In the genomic region with DNA sequence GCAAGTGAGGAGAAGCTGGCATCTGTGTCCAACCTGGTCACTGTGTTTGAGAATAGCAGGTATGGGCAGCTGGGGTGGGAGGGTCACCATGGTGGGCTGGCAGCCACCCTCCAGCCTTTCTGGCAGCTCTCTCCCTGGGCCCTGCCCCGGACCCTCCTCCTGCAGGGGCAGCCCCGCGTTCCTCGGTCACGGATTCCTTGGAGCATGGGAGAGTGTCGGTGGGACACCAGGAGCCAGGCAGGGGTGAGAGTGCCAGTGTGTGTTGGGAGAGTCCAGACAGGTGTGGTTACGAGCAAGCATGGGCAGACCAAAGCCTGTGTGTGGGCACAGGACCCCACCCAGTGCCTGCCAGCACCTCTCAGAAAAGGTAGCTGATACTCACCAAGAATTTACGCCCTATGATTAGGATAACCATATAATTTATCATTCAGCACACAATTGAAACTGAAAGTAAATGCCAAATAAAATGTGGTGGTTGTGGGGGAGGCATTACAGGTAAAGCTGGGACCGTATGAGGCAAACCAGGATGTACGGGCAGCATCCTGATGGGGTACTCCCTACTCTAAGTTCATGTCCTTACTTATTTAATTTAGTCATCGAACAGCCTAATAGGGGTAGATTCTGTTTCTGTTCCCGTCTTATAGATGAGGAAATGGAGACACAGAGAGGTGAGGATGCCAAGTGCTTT, we compare ENCODE assay signal across 9 cellular contexts. TPM values are rescaled to one million over a fixed set of nuclear protein-coding genes. Genes with fewer than 3 reads are reported as not detected.
A peak's percentile ranks its signal among the peaks of the same experiment; 100 is the strongest.
DNase-seq lines count a peak whose midpoint lies in the region; ATAC-seq and TF ChIP-seq lines count a peak whose summit lies in the region.
"Had no signal": no experiment of that assay in that cellular context is flagged by ENCODE, and none has a peak within 500 bp of the region (broad histone marks: within the 10 kb centered on the region; RNA-seq: fewer than 3 reads in every experiment).

No MANE protein-coding gene starts in this region.

- H3K79me2 ChIP-seq in mammary epithelial cell (ENCODE audit: insufficient read depth, low read length) (no peaks in the 10 kb centered on the region), smooth muscle cell (ENCODE audit: low read depth) (no peaks in the 10 kb centered on the region)

- no peak for DNase-seq in activated T-cell treated with anti-CD3 and anti-CD28 coated beads, Interleukin-2, amount 50 U/mL, for 72 hours
- no peak for DNase-seq in activated T-cell treated with anti-CD3 and anti-CD28 coated beads, Interleukin-2, amount 50 U/mL, for 1 hour
- DNase-seq in thyroid gland (peak in 1 of 2 donors; percentile 30), mammary epithelial cell (no peak), smooth muscle cell (lab: John Stamatoyannopoulos, UW; ENCODE audit: unreplicated experiment) (no peak)
- DNase-seq: NCI-H774 had no signal

- no peak overlapping the region for H3K9ac ChIP-seq in mammary epithelial cell (ENCODE audit: insufficient read depth, low read length)
- H3K9ac ChIP-seq in smooth muscle cell (ENCODE audit: low read depth), result no peak overlapping the region

- peak overlapping the region; percentile 23 to 61 for H3K27ac ChIP-seq in esophagus (ENCODE audit: low read depth in 2 of 2, low read length in 1 of 2)
- peak overlapping the region; percentile 75 to 99 (median 80) for H3K27ac ChIP-seq in thyroid gland
- H3K27ac ChIP-seq in mammary epithelial cell (ENCODE audit: insufficient read depth, low read depth, low read length), result no peak overlapping the region
- no peak overlapping the region for H3K27ac ChIP-seq in smooth muscle cell (ENCODE audit: low read depth)

- no peaks in the 10 kb centered on the region for H3F3A ChIP-seq in smooth muscle cell (ENCODE audit: low read depth)

- no peaks in the 10 kb centered on the region for H3K36me3 ChIP-seq in esophagus (ENCODE audit: control insufficient read depth in 2 of 2, insufficient read depth in 2 of 2, low read length in 1 of 2)
- no peaks in the 10 kb centered on the region for H3K36me3 ChIP-seq in thyroid gland
- H3K36me3 ChIP-seq in mammary epithelial cell (ENCODE audit: insufficient read depth, low read length), result no peaks in the 10 kb centered on the region
- H3K36me3 ChIP-seq in smooth muscle cell (ENCODE audit: low read depth), result no peaks in the 10 kb centered on the region

- no TSS peak for BruUV-seq in mammary epithelial cell (replicated peaks; lab: Mats Ljungman, UMichigan)

- H3K4me1 ChIP-seq in esophagus (ENCODE audit: control insufficient read depth in 2 of 2, insufficient read depth in 2 of 2, low read length in 1 of 2) (peaks cover 0 to 6% of the 10 kb centered on the region in 2 donors), thyroid gland (peaks cover 60 to 75% of the 10 kb centered on the region in 2 donors), mammary epithelial cell (ENCODE audit: insufficient read depth, low read length) (no peaks in the 10 kb centered on the region), smooth muscle cell (ENCODE audit: low read depth) (no peaks in the 10 kb centered on the region)

- no peaks in the 10 kb centered on the region for H4K20me1 ChIP-seq in mammary epithelial cell (ENCODE audit: insufficient read depth, low read length)
- no peaks in the 10 kb centered on the region for H4K20me1 ChIP-seq in smooth muscle cell (ENCODE audit: low read depth)

- H3K4me1 Mint-ChIP-seq in activated T-cell treated with anti-CD3 and anti-CD28 coated beads, Interleukin-2, amount 50 U/mL, for 72 hours (ENCODE audit: low read depth), result peaks cover 16% of the 10 kb centered on the region

- no peak for TF ChIP-seq POLR2A in thyroid gland (IDR thresholded peaks at IDR 0.05)

- peak; percentile 29 to 39 for ATAC-seq in activated T-cell treated with anti-CD3 and anti-CD28 coated beads, Interleukin-2, amount 50 U/mL, for 72 hours (replicated peaks in 1 of 2)
- peak; percentile 3 for ATAC-seq in HG03521 (IDR thresholded peaks at IDR 0.05; ENCODE audit: unreplicated experiment)
- ATAC-seq in HG03460 (IDR thresholded peaks at IDR 0.05; ENCODE audit: unreplicated experiment), result no peak

- 42 to 58% methylated on average over 12 of the region's 12 CpGs for WGBS in esophagus, 2 donors
- 81 to 84% methylated on average over 9 to 12 of the region's 12 CpGs for WGBS in thyroid gland, 2 donors
- WGBS in mammary epithelial cell (ENCODE audit: low coverage, missing lambda C conversion rate), result 88% methylated on average over 9 of the region's 12 CpGs
- 88% methylated on average over 12 of the region's 12 CpGs for WGBS in smooth muscle cell (ENCODE audit: low lambda C conversion rate)

- TF ChIP-seq CTCF in thyroid gland (IDR thresholded peaks at IDR 0.05) (no peak), mammary epithelial cell (conservative IDR thresholded peaks at IDR 0.05 in 1 of 2, IDR thresholded peaks at IDR 0.05 in 1 of 2; ENCODE audit: extremely low read depth in 1 of 2, insufficient read depth in 1 of 2, low read depth in 1 of 2, low read length in 2 of 2) (no peak), smooth muscle cell (IDR thresholded peaks at IDR 0.05; ENCODE audit: borderline replicate concordance, insufficient read depth, poor library complexity, severe bottlenecking) (no peak)

- H3K27me3 ChIP-seq in esophagus (ENCODE audit: control insufficient read depth in 1 of 2, insufficient read depth in 2 of 2, low read length in 2 of 2), result no peaks in the 10 kb centered on the region
- H3K27me3 ChIP-seq in thyroid gland, result no peaks in the 10 kb centered on the region
- H3K27me3 ChIP-seq in mammary epithelial cell (ENCODE audit: insufficient read depth, low read length), result no peaks in the 10 kb centered on the region
- no peaks in the 10 kb centered on the region for H3K27me3 ChIP-seq in smooth muscle cell (ENCODE audit: low read depth)

- dilution Hi-C loops in mammary epithelial cell (cut with HindIII; ENCODE audit: low sequenced_read_pairs), result no loop called here

- CTCF ChIA-PET in mammary epithelial cell (lab: Charles Lee; ENCODE audit: low non-redundant PET), result no interaction called here

- H3K4me3 ChIP-seq in esophagus (ENCODE audit: low read depth in 1 of 2, low read length in 2 of 2) (peak overlapping the region; percentile 22 to 33), thyroid gland (replicated peaks in 1 of 3) (no peak overlapping the region), mammary epithelial cell (replicated peaks in 1 of 3; ENCODE audit: insufficient read depth in 1 of 3, low read depth in 2 of 3, low read length in 3 of 3) (no peak overlapping the region), smooth muscle cell (no peak overlapping the region)

- H3K36me3 Mint-ChIP-seq in activated T-cell treated with anti-CD3 and anti-CD28 coated beads, Interleukin-2, amount 50 U/mL, for 72 hours (ENCODE audit: insufficient read depth in 2 of 2), result no peaks in the 10 kb centered on the region

- H3K4me2 ChIP-seq in mammary epithelial cell (ENCODE audit: insufficient read depth, low read depth, low read length), result no peak overlapping the region
- H3K4me2 ChIP-seq in smooth muscle cell, result no peak overlapping the region

- in situ Hi-C loops in mammary epithelial cell (cut with MboI; ENCODE audit: low sequenced_read_pairs in 2 of 2), result loop anchor here (10.0 kb wide), 2 partner anchors 131 to 231 kb away; partner anchors contain the start of gene PPIL1 (in 1 of the 2)

- H3K4me3 Mint-ChIP-seq in activated T-cell treated with anti-CD3 and anti-CD28 coated beads, Interleukin-2, amount 50 U/mL, for 72 hours, result peak overlapping the region; percentile 11 to 55

- H3K9me3 ChIP-seq in esophagus (ENCODE audit: control insufficient read depth in 2 of 2, insufficient read depth in 1 of 2, low read depth in 1 of 2, low read length in 1 of 2), result no peaks in the 10 kb centered on the region
- no peaks in the 10 kb centered on the region for H3K9me3 ChIP-seq in thyroid gland
- H3K9me3 ChIP-seq in mammary epithelial cell (replicated peaks; ENCODE audit: insufficient read depth, low read length), result no peaks in the 10 kb centered on the region
- no peaks in the 10 kb centered on the region for H3K9me3 ChIP-seq in smooth muscle cell (replicated peaks; ENCODE audit: low read depth)

- no peaks in the 10 kb centered on the region for H3K27me3 Mint-ChIP-seq in activated T-cell treated with anti-CD3 and anti-CD28 coated beads, Interleukin-2, amount 50 U/mL, for 72 hours (ENCODE audit: low read depth)

- H3K9me3 Mint-ChIP-seq in activated T-cell treated with anti-CD3 and anti-CD28 coated beads, Interleukin-2, amount 50 U/mL, for 72 hours, result no peaks in the 10 kb centered on the region

- H2AFZ ChIP-seq in mammary epithelial cell (ENCODE audit: low read depth, low read length) (no peak overlapping the region), smooth muscle cell (ENCODE audit: low read depth) (no peak overlapping the region)

- intact Hi-C loops in thyroid gland (cut with DNase I), result no loop called here
- intact Hi-C loops in mammary epithelial cell (cut with micrococcal nuclease), result no loop called here

- H3K27ac Mint-ChIP-seq in activated T-cell treated with anti-CD3 and anti-CD28 coated beads, Interleukin-2, amount 50 U/mL, for 72 hours, result no peak overlapping the region

RNA-seq across cellular contexts. Expression of gene FGD2, which starts 0.5 kb away (rescaled TPM):
- total RNA-seq in activated T-cell treated with anti-CD3 and anti-CD28 coated beads, Interleukin-2, amount 50 U/mL, for 72 hours, result 1 to 10 TPM; 1.4 to 3.2 TPM
- polyA plus RNA-seq in esophagus (1 to 10 TPM; 4.1 to 4.3 TPM), mammary epithelial cell (not detected), smooth muscle cell (not detected in 2 replicates)
- total RNA-seq in thyroid gland (10 to 100 TPM; 14.9 to 25.8 (median 23.1) TPM), mammary epithelial cell (not detected), smooth muscle cell (not detected in 2 replicates)
- not detected for polyA minus RNA-seq in mammary epithelial cell

RNA-seq across cellular contexts. Expression of gene MTCH1, which starts 20.0 kb away (rescaled TPM):
- total RNA-seq in activated T-cell treated with anti-CD3 and anti-CD28 coated beads, Interleukin-2, amount 50 U/mL, for 72 hours, result 100 to 1,000 TPM; 116 to 149 TPM
- 100 to 1,000 TPM in 1 of 2 donors, 10 to 100 TPM in 1; 58.0 to 107 TPM for polyA plus RNA-seq in esophagus
- 1,000 to 10,000 TPM in 1 of 4 donors, 100 to 1,000 TPM in 3; 571 to 1,096 (median 866) TPM for total RNA-seq in thyroid gland
- 100 to 1,000 TPM; 102 to 110 TPM for total RNA-seq in mammary epithelial cell
- 91.9 TPM for polyA plus RNA-seq in mammary epithelial cell
- polyA minus RNA-seq in mammary epithelial cell, result 122 TPM
- 200 and 225 TPM in 2 replicates for total RNA-seq in smooth muscle cell
- polyA plus RNA-seq in smooth muscle cell, result 441 and 517 TPM in 2 replicates

RNA-seq across cellular contexts. Expression of gene PI16, which starts 51.4 kb away (rescaled TPM):
- 1 to 10 TPM in 1 of 2 donors, under 1 TPM in 1; 0.14 to 4.2 TPM for total RNA-seq in activated T-cell treated with anti-CD3 and anti-CD28 coated beads, Interleukin-2, amount 50 U/mL, for 72 hours
- 1 to 10 TPM; 1.9 to 2.7 TPM for polyA plus RNA-seq in esophagus
- 10 to 100 TPM in 2 of 4 donors, 1 to 10 TPM in 2; 5.1 to 22.9 (median 9.1) TPM for total RNA-seq in thyroid gland
- not detected for total RNA-seq in mammary epithelial cell
- not detected for polyA plus RNA-seq in mammary epithelial cell
- not detected for polyA minus RNA-seq in mammary epithelial cell
- 1.2 and 4.1 TPM in 2 replicates for total RNA-seq in smooth muscle cell
- polyA plus RNA-seq in smooth muscle cell, result 7.2 and 9.6 TPM in 2 replicates

Comparison
In these comparisons a context has a peak if more than half of its experiments do, and no peak if none do; other contexts are left out.
1. H3K27ac ChIP-seq: peak in esophagus (2 of 2) and thyroid gland (3 of 3); none in mammary epithelial cell (single experiment) and smooth muscle cell (single experiment).
2. H3K4me3 ChIP-seq: peak in esophagus (2 of 2); none in thyroid gland (0 of 3), mammary epithelial cell (0 of 3) and smooth muscle cell (single experiment).